Comparison of ENCODE assay signal across 20 cellular contexts in genomic region chr12:82817368-82817767, GRCh38.
DNase-seq lines count a peak whose midpoint lies in the region; ATAC-seq, FAIRE-seq and TF ChIP-seq lines count a peak whose summit lies in the region.
"Had no signal": no experiment of that assay in that cellular context is flagged by ENCODE, and none has a peak within 500 bp of the region (broad histone marks: within the 10 kb centered on the region; RNA-seq: fewer than 3 reads in every experiment).

No MANE protein-coding gene starts in this region.

- DNase-seq in NCI-H460 (ENCODE audit: extremely low read depth, low read depth) = peak; percentile 5
- peak; percentile 44 for DNase-seq in bronchial epithelial cell (ENCODE audit: low read depth)
- DNase-seq in inferior parietal cortex (ENCODE audit: extremely low spot score) = peak; percentile 74
- peak in 3 of 49 donors; percentile 18 to 38 (median 22) for DNase-seq in substantia nigra (lab: John Stamatoyannopoulos, UW)
- DNase-seq in GM19239 (ENCODE audit: insufficient read length, low spot score) = no peak
- no peak for DNase-seq in activated gamma-delta T cell treated with Interleukin-2 at 50 U/mL for 16 hours
- DNase-seq: activated CD4-positive, alpha-beta T cell treated with anti-CD3 and anti-CD28 coated beads for 4 hours; activated CD8-positive, alpha-beta memory T cell treated with anti-CD3 and anti-CD28 coated beads, Interleukin-2, amount 50 U/mL, for 4 hours; activated naive CD4-positive, alpha-beta T cell treated with anti-CD3 and anti-CD28 coated beads, Interleukin-2, amount 50 U/mL, for 16 hours; body of pancreas; effector CD4-positive, alpha-beta T cell; EL; GOT3; left lung; NCI-H187; NCI-H510A; transverse colon had no signal

- no peak for ATAC-seq in GM19452 (IDR thresholded peaks at IDR 0.05; ENCODE audit: unreplicated experiment)
- ATAC-seq: body of pancreas, left lung had no signal

- H3K36me3 ChIP-seq in bronchial epithelial cell (ENCODE audit: control insufficient read depth, insufficient read depth, low read length) = no peaks in the 10 kb centered on the region
- H3K36me3 ChIP-seq: left lung, transverse colon had no signal

- no peak overlapping the region for H3K4me3 ChIP-seq in bronchial epithelial cell (ENCODE audit: low read depth, low read length)
- H3K4me3 ChIP-seq: body of pancreas, left lung, SK-N-MC, transverse colon had no signal

- no peaks in the 10 kb centered on the region for H3K27me3 ChIP-seq in bronchial epithelial cell (ENCODE audit: control insufficient read depth, insufficient read depth, low read length)
- H3K27me3 ChIP-seq: body of pancreas, left lung, transverse colon had no signal

- FAIRE-seq in bronchial epithelial cell (lab: Jason Lieb, UNC) (no peak), GM19239 (lab: Jason Lieb, UNC) (no peak)

- TF ChIP-seq CTCF in bronchial epithelial cell (IDR thresholded peaks at IDR 0.05; ENCODE audit: insufficient read depth, low read length, severe bottlenecking) = no peak

- peak overlapping the region; percentile 86 for H3K27ac ChIP-seq in substantia nigra (ENCODE audit: low read depth, low read length, poor library complexity, severe bottlenecking)
- H3K27ac ChIP-seq: body of pancreas, C4-2B, left lung, SK-N-MC, transverse colon had no signal

Comparison
In these comparisons a context has a peak if more than half of its experiments do, and no peak if none do; other contexts are left out.
1. DNase-seq: peak in NCI-H460 (single experiment), bronchial epithelial cell (single experiment) and inferior parietal cortex (single experiment); none in GM19239 (single experiment) and activated gamma-delta T cell treated with Interleukin-2 at 50 U/mL for 16 hours (single experiment).